ENCODE assay signal across 8 cellular contexts in the genomic region with DNA sequence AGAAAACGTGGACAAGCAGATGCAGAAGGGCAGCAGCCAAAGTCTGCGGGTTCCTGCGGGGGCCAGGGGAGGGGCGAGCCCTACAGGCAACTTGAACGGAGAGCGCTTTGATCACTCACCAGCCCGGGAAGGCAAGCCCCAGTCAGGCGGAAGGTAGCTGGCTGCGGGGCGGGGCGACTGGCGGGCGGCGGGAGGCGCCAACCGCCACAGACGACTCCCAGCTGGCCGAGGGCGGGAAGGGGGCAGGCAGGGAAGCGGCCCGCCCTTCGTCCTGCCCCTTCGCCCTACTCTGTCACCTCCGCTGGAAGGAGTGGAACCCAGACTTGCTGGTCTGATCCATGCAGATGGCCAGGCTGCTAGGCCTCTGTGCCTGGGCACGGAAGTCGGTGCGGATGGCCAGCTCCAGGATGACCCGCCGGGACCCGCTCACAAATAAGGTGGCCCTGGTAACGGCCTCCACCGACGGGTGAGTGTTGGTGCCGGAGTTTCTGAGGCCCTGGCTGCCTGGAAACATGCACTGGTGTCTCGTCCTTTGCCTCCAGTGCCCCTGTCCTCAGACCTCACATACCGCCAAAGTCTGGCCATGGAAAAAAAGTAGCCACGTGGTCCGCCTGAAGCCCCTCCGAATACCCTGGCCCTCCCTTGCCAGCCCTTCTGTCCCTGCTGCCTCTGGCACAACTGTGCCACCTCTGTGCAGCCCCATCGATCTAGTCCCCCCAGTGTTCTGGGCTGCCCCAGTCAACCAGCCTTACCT. TPM values are rescaled to one million over a fixed set of nuclear protein-coding genes. Genes with fewer than 3 reads are reported as not detected.
A peak's percentile ranks its signal among the peaks of the same experiment; 100 is the strongest.
DNase-seq lines count a peak whose midpoint lies in the region; ATAC-seq and TF ChIP-seq lines count a peak whose summit lies in the region.
"Not testable (repeated sequence)": the region's sequence is repeated elsewhere in the genome, so short reads cannot be mapped to it uniquely, and the experiment has no call there.

A gene (plus strand): TSS at position 320 of the 754 bp plus-strand sequence. CDS start 19 bp downstream, at position 339.

- intact Hi-C loops in adrenal gland (cut with DNase I); left ventricle myocardium inferior (cut with micrococcal nuclease); thyroid gland (cut with DNase I): not testable (repeated sequence)
- intact Hi-C loops in psoas muscle (cut with DNase I), result loop anchor here in 1 of 2 donors (5.0 kb wide), 1 partner anchor 44 kb away; no protein-coding TSS in a partner anchor

- TF ChIP-seq CTCF in GM12875 (IDR thresholded peaks at IDR 0.05; ENCODE audit: borderline replicate concordance, insufficient read depth, low read depth, low read length); HEK293 (tag by site-specific recombination; IDR thresholded peaks at IDR 0.05); LNCaP clone FGC (IDR thresholded peaks at IDR 0.05; ENCODE audit: control insufficient read depth, extremely low read depth, insufficient read depth); adrenal gland (IDR thresholded peaks at IDR 0.05); left ventricle myocardium inferior (IDR thresholded peaks at IDR 0.05; ENCODE audit: borderline replicate concordance); psoas muscle (IDR thresholded peaks at IDR 0.05); thyroid gland (IDR thresholded peaks at IDR 0.05): not testable (repeated sequence)

- not testable (repeated sequence) for H3K27ac ChIP-seq in HEK293 (ENCODE audit: extremely low read depth, low read depth, low read length)
- H3K27ac ChIP-seq in adrenal gland (peak within 1 kb of the TSS in 3 of 5 donors; percentile 21 to 77 (median 68)), left ventricle myocardium inferior (replicated peaks) (peak within 1 kb of the TSS; percentile 48), psoas muscle (peak within 1 kb of the TSS; percentile 94), thyroid gland (peak within 1 kb of the TSS in 2 of 3 donors; percentile 25 to 38)

- POLR2A ChIA-PET in HEK293 (lab: Yijun Ruan, JAX), result interaction anchor here (0.6 kb wide), 1 partner anchor 116 kb away, joined by 3 read pairs; no protein-coding TSS in a partner anchor

- not testable (repeated sequence) for H3K9me3 Mint-ChIP-seq in T-helper 2 cell treated with Interferon-gamma antibody and Interleukin-4, amounts not matched to agents 5 μg/mL and 100 μg/mL, for 36 hours

- H3K36me3 Mint-ChIP-seq in T-helper 2 cell treated with Interferon-gamma antibody and Interleukin-4, amounts not matched to agents 5 μg/mL and 100 μg/mL, for 36 hours (ENCODE audit: low read depth), result not testable (repeated sequence)

- ATAC-seq in psoas muscle, result peak; percentile 84 to 89 (median 86)

- not testable (repeated sequence) for H3K4me1 ChIP-seq in HEK293 (ENCODE audit: control insufficient read depth, insufficient read depth, low read length); left ventricle myocardium inferior
- H3K4me1 ChIP-seq in adrenal gland (replicated peaks in 1 of 2) (peaks cover 7 to 21% of the 10 kb centered on the region in 2 donors), psoas muscle (peaks cover 22% of the 10 kb centered on the region), thyroid gland (peaks cover 3 to 11% of the 10 kb centered on the region in 2 donors)

- DNase-seq in LNCaP clone FGC (ENCODE audit: low read depth), result not testable (repeated sequence)
- DNase-seq in T-helper 2 cell treated with Interferon-gamma antibody and Interleukin-4, amounts not matched to agents 5 μg/mL and 100 μg/mL, for 36 hours (ENCODE audit: low spot score), result peak; percentile 88
- DNase-seq in adrenal gland (peak; percentile 77 to 92 (median 88)), left ventricle myocardium inferior (peak; percentile 83), psoas muscle (peak; percentile 89 to 93), thyroid gland (peak; percentile 75 to 79)

- TF ChIP-seq POLR2A in adrenal gland (IDR thresholded peaks at IDR 0.05) (peak in 1 of 2 donors; percentile 45), thyroid gland (IDR thresholded peaks at IDR 0.05) (peak in 1 of 2 donors; percentile 42)

- H3K27me3 Mint-ChIP-seq in T-helper 2 cell treated with Interferon-gamma antibody and Interleukin-4, amounts not matched to agents 5 μg/mL and 100 μg/mL, for 36 hours (ENCODE audit: low read depth), result not testable (repeated sequence)

- peaks cover 21% of the 10 kb centered on the region for H3K4me1 Mint-ChIP-seq in T-helper 2 cell treated with Interferon-gamma antibody and Interleukin-4, amounts not matched to agents 5 μg/mL and 100 μg/mL, for 36 hours (ENCODE audit: low read depth)

- not testable (repeated sequence) for H3K36me3 ChIP-seq in HEK293 (ENCODE audit: control insufficient read depth in 2 of 2, insufficient read depth in 1 of 2, low read length in 2 of 2); adrenal gland (replicated peaks in 1 of 2); left ventricle myocardium inferior; psoas muscle (ENCODE audit: insufficient read depth in 1 of 2, low read depth in 1 of 2); thyroid gland

- peak within 1 kb of the TSS; percentile 47 for H3K4me3 ChIP-seq in GM12875 (ENCODE audit: low read depth, low read length)
- H3K4me3 ChIP-seq in HEK293 (ENCODE audit: low read depth, low read length), result peak within 1 kb of the TSS; percentile 21; the same call in 1 of the 2 replicates
- H3K4me3 ChIP-seq in LNCaP clone FGC (ENCODE audit: low read depth, low read length), result peak within 1 kb of the TSS; percentile 10; the same call in 1 of the 2 replicates
- peak within 1 kb of the TSS in 2 of 4 donors; percentile 19 to 61 for H3K4me3 ChIP-seq in adrenal gland
- peak within 1 kb of the TSS; percentile 53 for H3K4me3 ChIP-seq in left ventricle myocardium inferior
- peak within 1 kb of the TSS; percentile 73 for H3K4me3 ChIP-seq in psoas muscle
- H3K4me3 ChIP-seq in thyroid gland (replicated peaks in 1 of 3), result peak within 1 kb of the TSS in 1 of 3 donors; percentile 32

- peak within 1 kb of the TSS; percentile 85 for H3K27ac Mint-ChIP-seq in T-helper 2 cell treated with Interferon-gamma antibody and Interleukin-4, amounts not matched to agents 5 μg/mL and 100 μg/mL, for 36 hours

- CTCF ChIA-PET in HEK293 (lab: Yijun Ruan, JAX), result interaction anchor here (1.4 kb wide), 1 partner anchor 69 kb away, joined by 3 read pairs; no protein-coding TSS in a partner anchor

- WGBS in adrenal gland, 4 donors, result 4 to 6% (median 5%) methylated on average over 20 to 40 of the region's 40 CpGs; no CpG with 5 or more reads in 1 of the 4 donors
- WGBS in psoas muscle, 3 donors, result 4 to 11% (median 7%) methylated on average over 31 to 40 of the region's 40 CpGs
- 3 to 63% methylated on average over 3 to 20 of the region's 40 CpGs for whole genome bisulfite sequencing in thyroid gland, 2 donors

- H3K27me3 ChIP-seq in adrenal gland; left ventricle myocardium inferior (ENCODE audit: low read depth); psoas muscle (ENCODE audit: insufficient read depth in 3 of 3, low read length in 2 of 3); thyroid gland: not testable (repeated sequence)

- H3K4me3 Mint-ChIP-seq in T-helper 2 cell treated with Interferon-gamma antibody and Interleukin-4, amounts not matched to agents 5 μg/mL and 100 μg/mL, for 36 hours, result peak within 1 kb of the TSS; percentile 74

- not testable (repeated sequence) for H3K9me3 ChIP-seq in HEK293 (ENCODE audit: control insufficient read depth, insufficient read depth, low read depth, low read length); adrenal gland (replicated peaks in 1 of 3); left ventricle myocardium inferior (replicated peaks); psoas muscle; thyroid gland

RNA-seq across cellular contexts. Expression of the gene that starts here (rescaled TPM):
- total RNA-seq in adrenal gland (10 to 100 TPM; 14.8 to 56.4 (median 33.0) TPM), left ventricle myocardium inferior (15.7 TPM), psoas muscle (10 to 100 TPM; 25.9 to 43.4 (median 31.9) TPM), thyroid gland (10 to 100 TPM in 2 of 4 donors, 1 to 10 TPM in 2; 4.7 to 27.1 (median 12.6) TPM)
- polyA plus RNA-seq in adrenal gland (10 to 100 TPM; 41.5 to 52.3 (median 45.7) TPM), psoas muscle (10 to 100 TPM; 19.4 to 62.0 (median 30.8) TPM)
